ENCODE assay signal across 1 cellular context in genomic region chr10:43403911-43404674, GRCh38.
TF ChIP-seq lines count a peak whose summit lies in the region.

No MANE protein-coding gene starts in this region.

TF ChIP-seq in H1, 55 proteins besides CTCF, POLR2A, EP300 and RAD21:
- no peak for TF ChIP-seq KDM5A (IDR thresholded peaks at IDR 0.05; ENCODE audit: low read length)
- TF ChIP-seq CHD1 (IDR thresholded peaks at IDR 0.05; ENCODE audit: low read depth, low read length), result no peak
- no peak for TF ChIP-seq BRCA1 (IDR thresholded peaks at IDR 0.05; ENCODE audit: low read depth, low read length)
- TF ChIP-seq EZH2 (IDR thresholded peaks at IDR 0.05; ENCODE audit: low read depth, low read length, severe bottlenecking), result no peak
- no peak for TF ChIP-seq ASH2L (IDR thresholded peaks at IDR 0.05; ENCODE audit: low read length)
- no peak for TF ChIP-seq TBP (IDR thresholded peaks at IDR 0.05; ENCODE audit: low read depth, low read length)
- TF ChIP-seq KDM4A (IDR thresholded peaks at IDR 0.05; ENCODE audit: low read depth, low read length, severe bottlenecking), result no peak
- no peak for TF ChIP-seq RFX5 (IDR thresholded peaks at IDR 0.05; ENCODE audit: borderline replicate concordance, low read depth, low read length)
- no peak for TF ChIP-seq SIX5 (IDR thresholded peaks at IDR 0.05; ENCODE audit: low read depth, low read length)
- no peak for TF ChIP-seq HDAC2 (IDR thresholded peaks at IDR 0.05; ENCODE audit: borderline replicate concordance in 1 of 2, low read depth in 2 of 2, low read length in 2 of 2)
- no peak for TF ChIP-seq CEBPB (IDR thresholded peaks at IDR 0.05; ENCODE audit: low read depth, low read length)
- TF ChIP-seq RNF2 (IDR thresholded peaks at IDR 0.05; ENCODE audit: borderline replicate concordance, low read depth, low read length, missing control alignments, poor library complexity, severe bottlenecking), result no peak
- no peak for TF ChIP-seq SP2 (IDR thresholded peaks at IDR 0.05; ENCODE audit: low read length)
- TF ChIP-seq SRF (IDR thresholded peaks at IDR 0.05; ENCODE audit: low read depth, low read length), result no peak
- TF ChIP-seq KDM1A (IDR thresholded peaks at IDR 0.05; ENCODE audit: borderline replicate concordance, low read length), result no peak
- TF ChIP-seq SUZ12 (IDR thresholded peaks at IDR 0.05; ENCODE audit: low read length), result no peak
- no peak for TF ChIP-seq BCL11A (IDR thresholded peaks at IDR 0.05; ENCODE audit: low read depth in 2 of 2, low read length in 2 of 2)
- no peak for TF ChIP-seq BACH1 (IDR thresholded peaks at IDR 0.05; ENCODE audit: low read length)
- no peak for TF ChIP-seq NRF1 (IDR thresholded peaks at IDR 0.05; ENCODE audit: low read depth, low read length)
- no peak for TF ChIP-seq HDAC6 (IDR thresholded peaks at IDR 0.05; ENCODE audit: low read depth, low read length)
